In the genomic region with DNA sequence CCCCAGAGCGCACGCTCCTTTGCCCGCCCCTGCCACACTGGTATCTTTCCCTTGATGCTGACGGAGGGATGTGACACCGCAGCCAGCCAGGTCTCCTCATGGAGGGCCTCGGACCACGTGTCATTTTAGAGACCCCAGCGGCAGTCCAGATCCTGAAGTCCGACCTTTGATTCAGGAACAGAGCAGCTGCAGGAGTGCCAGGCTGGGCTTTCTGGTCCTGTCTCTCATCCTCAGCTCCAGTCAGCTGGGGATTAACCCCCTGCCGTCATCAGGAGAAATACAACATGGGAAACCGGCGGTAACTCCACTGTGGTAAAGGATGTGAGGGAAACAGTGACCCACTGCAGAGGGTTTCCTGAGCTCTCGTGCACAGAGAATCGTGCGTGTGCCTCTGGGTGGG, we compare ENCODE assay signal across 10 cellular contexts.
DNase-seq lines count a peak whose midpoint lies in the region; ATAC-seq lines count a peak whose summit lies in the region.
"Had no signal": no experiment of that assay in that cellular context is flagged by ENCODE, and none has a peak within 500 bp of the region (broad histone marks: within the 10 kb centered on the region; RNA-seq: fewer than 3 reads in every experiment).

No MANE protein-coding gene starts in this region.

- DNase-seq in activated T-cell treated with anti-CD3 and anti-CD28 coated beads, Interleukin-2, amount 50 U/mL, for 24 hours: peak; percentile 37
- DNase-seq in activated T-cell treated with anti-CD3 and anti-CD28 coated beads, Interleukin-2, amount 50 U/mL, for 1 hour: no peak
- DNase-seq in NCI-H524 treated with DMSO at 0.1 percent for 48 hours (lab: John Stamatoyannopoulos, UW): peak; percentile 67
- no peak for DNase-seq in AG08396 (ENCODE audit: low spot score)
- DNase-seq in stimulated activated CD8-positive, alpha-beta memory T cell treated with anti-CD3 and anti-CD28 coated beads, Interleukin-4, amount 100 ng/mL, for 48 hours: no peak
- DNase-seq: ovary had no signal

- intact Hi-C loops in dendritic cell treated with granulocyte-macrophage colony-stimulating factor and Interleukin-4, amounts not matched to agents 40 ng/mL and 50 ng/mL, for 4 days (cut with micrococcal nuclease): loop anchor here (2.0 kb wide), 1 partner anchor 13 kb away; no protein-coding TSS in a partner anchor

- no peak for ATAC-seq in stimulated activated memory B cell treated with anti-CD40 and anti-IgM and Interleukin-4, amounts not matched to agents 10 μg/mL and 1 μg/mL and 100 μg/mL, for 72 hours
- no peak for ATAC-seq in GM21786 (IDR thresholded peaks at IDR 0.05; ENCODE audit: unreplicated experiment)

- peak overlapping the region; percentile 96 for H3K27ac Mint-ChIP-seq in activated T-cell treated with anti-CD3 and anti-CD28 coated beads, Interleukin-2, amount 50 U/mL, for 24 hours
- peak overlapping the region; percentile 89 for H3K27ac Mint-ChIP-seq in dendritic cell treated with granulocyte-macrophage colony-stimulating factor and Interleukin-4, amounts not matched to agents 40 ng/mL and 50 ng/mL, for 4 days
- H3K27ac Mint-ChIP-seq in stimulated activated memory B cell treated with anti-CD40 and anti-IgM and Interleukin-4, amounts not matched to agents 10 μg/mL and 1 μg/mL and 100 μg/mL, for 72 hours: peak overlapping the region; percentile 100
- H3K27ac Mint-ChIP-seq: type B pancreatic cell had no signal

- H3K27me3 Mint-ChIP-seq in activated T-cell treated with anti-CD3 and anti-CD28 coated beads, Interleukin-2, amount 50 U/mL, for 24 hours: no peaks in the 10 kb centered on the region
- no peaks in the 10 kb centered on the region for H3K27me3 Mint-ChIP-seq in dendritic cell treated with granulocyte-macrophage colony-stimulating factor and Interleukin-4, amounts not matched to agents 40 ng/mL and 50 ng/mL, for 4 days
- no peaks in the 10 kb centered on the region for H3K27me3 Mint-ChIP-seq in stimulated activated memory B cell treated with anti-CD40 and anti-IgM and Interleukin-4, amounts not matched to agents 10 μg/mL and 1 μg/mL and 100 μg/mL, for 72 hours
- H3K27me3 Mint-ChIP-seq: type B pancreatic cell had no signal

- no peak overlapping the region for H3K4me3 Mint-ChIP-seq in activated T-cell treated with anti-CD3 and anti-CD28 coated beads, Interleukin-2, amount 50 U/mL, for 24 hours
- no peak overlapping the region for H3K4me3 Mint-ChIP-seq in dendritic cell treated with granulocyte-macrophage colony-stimulating factor and Interleukin-4, amounts not matched to agents 40 ng/mL and 50 ng/mL, for 4 days
- peak overlapping the region; percentile 25 for H3K4me3 Mint-ChIP-seq in stimulated activated memory B cell treated with anti-CD40 and anti-IgM and Interleukin-4, amounts not matched to agents 10 μg/mL and 1 μg/mL and 100 μg/mL, for 72 hours
- H3K4me3 Mint-ChIP-seq: type B pancreatic cell had no signal

- peaks cover 52% of the 10 kb centered on the region for H3K4me1 Mint-ChIP-seq in activated T-cell treated with anti-CD3 and anti-CD28 coated beads, Interleukin-2, amount 50 U/mL, for 24 hours (ENCODE audit: low read depth)
- peaks cover 61% of the 10 kb centered on the region for H3K4me1 Mint-ChIP-seq in dendritic cell treated with granulocyte-macrophage colony-stimulating factor and Interleukin-4, amounts not matched to agents 40 ng/mL and 50 ng/mL, for 4 days (ENCODE audit: low read depth)
- H3K4me1 Mint-ChIP-seq in stimulated activated memory B cell treated with anti-CD40 and anti-IgM and Interleukin-4, amounts not matched to agents 10 μg/mL and 1 μg/mL and 100 μg/mL, for 72 hours: peaks cover 74% of the 10 kb centered on the region

- no peaks in the 10 kb centered on the region for H3K36me3 Mint-ChIP-seq in activated T-cell treated with anti-CD3 and anti-CD28 coated beads, Interleukin-2, amount 50 U/mL, for 24 hours (ENCODE audit: low read depth)
- H3K36me3 Mint-ChIP-seq in dendritic cell treated with granulocyte-macrophage colony-stimulating factor and Interleukin-4, amounts not matched to agents 40 ng/mL and 50 ng/mL, for 4 days (ENCODE audit: low read depth): peaks cover 14% of the 10 kb centered on the region
- H3K36me3 Mint-ChIP-seq in stimulated activated memory B cell treated with anti-CD40 and anti-IgM and Interleukin-4, amounts not matched to agents 10 μg/mL and 1 μg/mL and 100 μg/mL, for 72 hours: peaks cover 10% of the 10 kb centered on the region

- no peaks in the 10 kb centered on the region for H3K9me3 Mint-ChIP-seq in activated T-cell treated with anti-CD3 and anti-CD28 coated beads, Interleukin-2, amount 50 U/mL, for 24 hours
- H3K9me3 Mint-ChIP-seq in dendritic cell treated with granulocyte-macrophage colony-stimulating factor and Interleukin-4, amounts not matched to agents 40 ng/mL and 50 ng/mL, for 4 days: no peaks in the 10 kb centered on the region
- H3K9me3 Mint-ChIP-seq in stimulated activated memory B cell treated with anti-CD40 and anti-IgM and Interleukin-4, amounts not matched to agents 10 μg/mL and 1 μg/mL and 100 μg/mL, for 72 hours: no peaks in the 10 kb centered on the region
- H3K9me3 Mint-ChIP-seq: type B pancreatic cell had no signal

Comparison
In these comparisons a context has a peak if more than half of its experiments do, and no peak if none do; other contexts are left out.
1. DNase-seq: peak in activated T-cell treated with anti-CD3 and anti-CD28 coated beads, Interleukin-2, amount 50 U/mL, for 24 hours (single experiment) and NCI-H524 treated with DMSO at 0.1 percent for 48 hours (single experiment); none in activated T-cell treated with anti-CD3 and anti-CD28 coated beads, Interleukin-2, amount 50 U/mL, for 1 hour (single experiment), AG08396 (single experiment) and stimulated activated CD8-positive, alpha-beta memory T cell treated with anti-CD3 and anti-CD28 coated beads, Interleukin-4, amount 100 ng/mL, for 48 hours (single experiment).
2. Peak in every context shown above with its lines, with median percentiles within 50 percentile points of each other: H3K27ac Mint-ChIP-seq.